ENCODE assay signal across 26 cellular contexts in genomic region chr6:170062209-170062903, GRCh38.
DNase-seq lines count a peak whose midpoint lies in the region; ATAC-seq and TF ChIP-seq lines count a peak whose summit lies in the region.
"Had no signal": no experiment of that assay in that cellular context is flagged by ENCODE, and none has a peak within 500 bp of the region (broad histone marks: within the 10 kb centered on the region; RNA-seq: fewer than 3 reads in every experiment).

No MANE protein-coding gene starts in this region.

- no peaks in the 10 kb centered on the region for H3K27me3 ChIP-seq in H9 (ENCODE audit: insufficient read depth, low read length)
- H3K27me3 ChIP-seq in stomach: no peaks in the 10 kb centered on the region
- H3K27me3 ChIP-seq in gastroesophageal sphincter: no peaks in the 10 kb centered on the region
- H3K27me3 ChIP-seq: ascending aorta, gastrocnemius medialis had no signal

- no peak overlapping the region for H2BK12ac ChIP-seq in H9 (ENCODE audit: insufficient read length, low read depth, low read length)

- H3K4me2 ChIP-seq in H9 (ENCODE audit: insufficient read depth, insufficient read length, low read length): no peak overlapping the region
- H3K4me2 ChIP-seq: KMS-11 had no signal

- no peak overlapping the region for H2BK120ac ChIP-seq in H9 (ENCODE audit: low read depth, low read length, poor library complexity, severe bottlenecking)

- H3K4me1 Mint-ChIP-seq in H9 (peaks cover 14% of the 10 kb centered on the region in 2 experiments), natural killer cell (no peaks in the 10 kb centered on the region)

- H3K27ac Mint-ChIP-seq in H9 (peak overlapping the region in 1 of 3 experiments; percentile 74; a peak in 1 of 7 replicates), natural killer cell (no peak overlapping the region)
- H3K27ac Mint-ChIP-seq: activated CD8-positive, alpha-beta T cell treated with anti-CD3 and anti-CD28 coated beads, Interleukin-2, amount 10 ng/mL, durations not matched to agents 7 days and 5 days; CD8-positive, alpha-beta T cell; natural killer cell treated with Interleukin-12 subunit alpha and Interleukin-12 subunit beta and Interleukin-15 and Interleukin-18, amount 100 ng/mL, for 72 hours had no signal

- H3K36me3 ChIP-seq in stomach (no peaks in the 10 kb centered on the region), gastroesophageal sphincter (no peaks in the 10 kb centered on the region)
- H3K36me3 ChIP-seq: ascending aorta, esophagus muscularis mucosa, gastrocnemius medialis had no signal

- TF ChIP-seq POLR2A in stomach (IDR thresholded peaks at IDR 0.05): no peak
- no peak for TF ChIP-seq POLR2A in gastroesophageal sphincter (IDR thresholded peaks at IDR 0.05)

- H3K23me2 ChIP-seq in H9 (ENCODE audit: insufficient read length, low read depth, low read length, poor library complexity, severe bottlenecking): peaks cover 3% of the 10 kb centered on the region

- no CpG with 5 or more reads among the region's 15 CpGs for WGBS in H9 (ENCODE audit: extremely low coverage, insufficient read length, low lambda C conversion rate)
- 85 to 92% (median 88%) methylated on average over 5 to 15 of the region's 15 CpGs for WGBS in stomach, 5 donors
- whole genome bisulfite sequencing in gastroesophageal sphincter (ENCODE audit: low coverage in 1 of 2), 2 donors: 89% methylated on average over 3 of the region's 15 CpGs

- H3K14ac ChIP-seq in H9 (ENCODE audit: insufficient read depth, low read length): peak overlapping the region; percentile 58; the same call in 1 of the 2 replicates

- H3K79me2 ChIP-seq in H9 (ENCODE audit: insufficient read depth, low read length): no peaks in the 10 kb centered on the region

- intact Hi-C loops in natural killer cell (cut with micrococcal nuclease) (no loop called here), stomach (cut with DNase I; ENCODE audit: low total_unique reads) (no loop called here)

- H2BK15ac ChIP-seq in H9 (ENCODE audit: low read depth, low read length): no peak overlapping the region

- H3K23ac ChIP-seq in H9 (ENCODE audit: insufficient read length, low read depth, low read length): no peak overlapping the region

- H3K56ac ChIP-seq in H9 (ENCODE audit: insufficient read length, low read depth, low read length): no peak overlapping the region

- no peak overlapping the region for H2BK5ac ChIP-seq in H9 (ENCODE audit: insufficient read length, low read length)

- H3T11ph ChIP-seq in H9 (ENCODE audit: low read length): no peak overlapping the region

- H3K18ac ChIP-seq in H9 (ENCODE audit: insufficient read length, low read depth, low read length): no peak overlapping the region

- H3K27ac ChIP-seq in H9 (ENCODE audit: insufficient read length, low read depth, low read length) (no peak overlapping the region), coronary artery (no peak overlapping the region), stomach (no peak overlapping the region), gastroesophageal sphincter (no peak overlapping the region)
- H3K27ac ChIP-seq: ascending aorta, esophagus muscularis mucosa, gastrocnemius medialis, KMS-11, psoas muscle had no signal

- peaks cover 2 to 10% of the 10 kb centered on the region in 2 experiments; a peak in 3 of 5 replicates for H3K9me3 Mint-ChIP-seq in H9
- H3K9me3 Mint-ChIP-seq in natural killer cell: no peaks in the 10 kb centered on the region
- H3K9me3 Mint-ChIP-seq: CD8-positive, alpha-beta T cell; central memory CD8-positive, alpha-beta T cell; natural killer cell treated with Interleukin-12 subunit alpha and Interleukin-12 subunit beta and Interleukin-15 and Interleukin-18, amount 100 ng/mL, for 72 hours had no signal

- TF ChIP-seq CTCF in H9 (conservative IDR thresholded peaks at IDR 0.05) (no peak), coronary artery (IDR thresholded peaks at IDR 0.05) (no peak), natural killer cell (IDR thresholded peaks at IDR 0.05) (no peak), stomach (IDR thresholded peaks at IDR 0.05) (no peak), gastroesophageal sphincter (IDR thresholded peaks at IDR 0.05) (no peak)

- TF ChIP-seq EP300 in stomach (IDR thresholded peaks at IDR 0.05) (no peak), gastroesophageal sphincter (IDR thresholded peaks at IDR 0.05) (no peak)

- H3K4me3 Mint-ChIP-seq in H9 (no peak overlapping the region), natural killer cell (no peak overlapping the region)
- H3K4me3 Mint-ChIP-seq: activated CD8-positive, alpha-beta T cell treated with anti-CD3 and anti-CD28 coated beads, Interleukin-2, amount 10 ng/mL, durations not matched to agents 7 days and 5 days; CD8-positive, alpha-beta T cell; central memory CD8-positive, alpha-beta T cell; natural killer cell treated with Interleukin-12 subunit alpha and Interleukin-12 subunit beta and Interleukin-15 and Interleukin-18, amount 100 ng/mL, for 72 hours had no signal

- H3K4me3 ChIP-seq in coronary artery (no peak overlapping the region), stomach (no peak overlapping the region), gastroesophageal sphincter (no peak overlapping the region)
- H3K4me3 ChIP-seq: ascending aorta, esophagus muscularis mucosa, gastrocnemius medialis, psoas muscle had no signal

- 0 out of 2 replicates have a peak, but pooled peaks cover 2% of the 10 kb centered on the region for H3K4me1 ChIP-seq in H9 (ENCODE audit: insufficient read depth, low read length)
- H3K4me1 ChIP-seq in stomach: peaks cover 0 to 4% (median 0%) of the 10 kb centered on the region in 4 donors
- H3K4me1 ChIP-seq in gastroesophageal sphincter: no peaks in the 10 kb centered on the region
- H3K4me1 ChIP-seq: ascending aorta, esophagus muscularis mucosa, gastrocnemius medialis, psoas muscle had no signal

- no peak overlapping the region for H4K8ac ChIP-seq in H9 (replicated peaks; ENCODE audit: insufficient read length, low read depth, low read length)

- H4K5ac ChIP-seq in H9 (ENCODE audit: insufficient read length, low read depth, low read length): no peak overlapping the region

- no peak overlapping the region for H2BK20ac ChIP-seq in H9 (ENCODE audit: low read depth, low read length, poor library complexity, severe bottlenecking)

- H3K36me3 Mint-ChIP-seq in H9 (ENCODE audit: insufficient read depth in 1 of 3, low read depth in 3 of 3) (peaks cover 0 to 3% (median 0%) of the 10 kb centered on the region in 3 experiments; a peak in 3 of 7 replicates), natural killer cell (no peaks in the 10 kb centered on the region)
- H3K36me3 Mint-ChIP-seq: CD8-positive, alpha-beta T cell; natural killer cell treated with Interleukin-12 subunit alpha and Interleukin-12 subunit beta and Interleukin-15 and Interleukin-18, amount 100 ng/mL, for 72 hours had no signal

- H4K91ac ChIP-seq in H9 (ENCODE audit: insufficient read length, low read depth, low read length): no peak overlapping the region

- ATAC-seq in natural killer cell (no peak), gastroesophageal sphincter (no peak), HG03520 (IDR thresholded peaks at IDR 0.05; ENCODE audit: unreplicated experiment) (no peak)
- ATAC-seq: activated CD8-positive, alpha-beta T cell treated with anti-CD3 and anti-CD28 coated beads, Interleukin-2, amount 10 ng/mL, durations not matched to agents 7 days and 5 days; CD8-positive, alpha-beta T cell; gastrocnemius medialis; psoas muscle had no signal

- H2AFZ ChIP-seq in H9 (ENCODE audit: low read length): no peak overlapping the region

- H3K27me3 Mint-ChIP-seq in H9 (ENCODE audit: low read depth) (peaks cover 16% of the 10 kb centered on the region), natural killer cell (ENCODE audit: low read depth in 2 of 2) (peaks cover 4 to 14% of the 10 kb centered on the region in 2 donors)

- H3K9ac ChIP-seq in H9 (ENCODE audit: extremely low read depth, insufficient read length, low read length): no peak overlapping the region
- H3K9ac ChIP-seq: KMS-11 had no signal

- no peaks in the 10 kb centered on the region for H3K79me1 ChIP-seq in H9 (ENCODE audit: insufficient read depth, low read depth, low read length, poor library complexity, severe bottlenecking)

- H3K4ac ChIP-seq in H9 (ENCODE audit: low read depth, low read length): no peak overlapping the region

- H2AK5ac ChIP-seq in H9 (ENCODE audit: insufficient read length, low read length): no peak overlapping the region

- no peaks in the 10 kb centered on the region for H3K9me3 ChIP-seq in H9 (ENCODE audit: control insufficient read depth, low read depth, low read length)
- H3K9me3 ChIP-seq in stomach: no peaks in the 10 kb centered on the region
- no peaks in the 10 kb centered on the region for H3K9me3 ChIP-seq in gastroesophageal sphincter
- H3K9me3 ChIP-seq: ascending aorta, esophagus muscularis mucosa, gastrocnemius medialis, psoas muscle had no signal

- DNase-seq in H9: no peak
- peak; percentile 49 for DNase-seq in coronary artery (ENCODE audit: low spot score)
- DNase-seq in natural killer cell: peak; percentile 12
- peak; percentile 19 for DNase-seq in stomach
- no peak for DNase-seq in COLO829 (ENCODE audit: low spot score)
- DNase-seq: activated CD4-positive, CD25-positive, alpha-beta regulatory T cell; activated CD8-positive, alpha-beta T cell treated with anti-CD3 and anti-CD28 coated beads, Interleukin-2, amount 10 ng/mL, durations not matched to agents 7 days and 5 days; activated naive CD4-positive, alpha-beta T cell treated with Interleukin-2 at 50 U/mL for 16 hours; activated T-cell treated with anti-CD3 and anti-CD28 coated beads, Interleukin-2, amount 50 U/mL, for 1 hour; CD8-positive, alpha-beta T cell; DND-41; effector CD4-positive, alpha-beta T cell; NCI-H2081; NCI-H510A; psoas muscle; stimulated activated CD4-positive, alpha-beta T cell treated with anti-CD3 and anti-CD28 coated beads, Interleukin-4, amount 100 ng/mL, for 4 hours; substantia nigra; T1000 had no signal

- H4K20me1 ChIP-seq in H9 (ENCODE audit: control insufficient read depth, insufficient read depth, insufficient read length): no peaks in the 10 kb centered on the region

Comparison
In these comparisons a context has a peak if more than half of its experiments do, and no peak if none do; other contexts are left out.
1. DNase-seq: peak in coronary artery (single experiment), natural killer cell (single experiment) and stomach (single experiment); none in H9 (single experiment) and COLO829 (single experiment).